Comparison of ENCODE assay signal across 23 cellular contexts in genomic region chr1:103058393-103058792, GRCh38. TPM values are rescaled to one million over a fixed set of nuclear protein-coding genes. Genes with fewer than 3 reads are reported as not detected.
DNase-seq lines count a peak whose midpoint lies in the region; ATAC-seq and TF ChIP-seq lines count a peak whose summit lies in the region.
"Had no signal": no experiment of that assay in that cellular context is flagged by ENCODE, and none has a peak within 500 bp of the region (broad histone marks: within the 10 kb centered on the region; RNA-seq: fewer than 3 reads in every experiment).

No MANE protein-coding gene starts in this region.

- peaks cover 6% of the 10 kb centered on the region for H3K9me3 Mint-ChIP-seq in natural killer cell treated with Interleukin-12 subunit alpha and Interleukin-12 subunit beta and Interleukin-15 and Interleukin-18, amount 100 ng/mL, for 72 hours

- no peak overlapping the region for H2AFZ ChIP-seq in PC-3 (ENCODE audit: low read length)
- H2AFZ ChIP-seq: PC-9 had no signal

- no peak overlapping the region for H3K4me3 Mint-ChIP-seq in natural killer cell treated with Interleukin-12 subunit alpha and Interleukin-12 subunit beta and Interleukin-15 and Interleukin-18, amount 100 ng/mL, for 72 hours

- no peak for ATAC-seq in Right ventricle myocardium superior (ENCODE audit: poor library complexity)
- ATAC-seq in sciatic nerve = peak; percentile 20
- ATAC-seq in PC-3 = no peak
- no peak for ATAC-seq in natural killer cell treated with Interleukin-12 subunit alpha and Interleukin-12 subunit beta and Interleukin-15 and Interleukin-18, amount 100 ng/mL, for 72 hours
- ATAC-seq: HCT116 had no signal

- H3K36me3 ChIP-seq in cardiac muscle cell = no peaks in the 10 kb centered on the region
- H3K36me3 ChIP-seq in PC-3 (ENCODE audit: low read depth, low read length) = no peaks in the 10 kb centered on the region

- H3K27me3 ChIP-seq in cardiac muscle cell (no peaks in the 10 kb centered on the region), PC-3 (ENCODE audit: low read length) (peaks cover 39% of the 10 kb centered on the region)

- peak in 1 of 2 donors; percentile 77 for DNase-seq in cardiac muscle cell (ENCODE audit: low read depth in 1 of 2, low spot score in 1 of 2)
- DNase-seq in Right ventricle myocardium superior = no peak
- peak; percentile 12 for DNase-seq in kidney tubule cell (ENCODE audit: low spot score)
- DNase-seq in sciatic nerve (ENCODE audit: low spot score) = no peak
- DNase-seq in PC-3 = no peak
- DNase-seq in natural killer cell treated with Interleukin-12 subunit alpha and Interleukin-12 subunit beta and Interleukin-15 and Interleukin-18, amount 100 ng/mL, for 72 hours (ENCODE audit: low spot score) = no peak
- DNase-seq in NK-92 (lab: John Stamatoyannopoulos, UW; ENCODE audit: unreplicated experiment) = no peak
- DNase-seq: 8988T; Calu3; NCI-H1092; NCI-H1436; NCI-H187; NCI-H2081 treated with DMSO at 0.1 percent for 48 hours; NCI-H446; NCI-H524 treated with DMSO at 0.1 percent for 48 hours; NCI-H774; NK-92 treated with Interleukin-12 subunit alpha and Interleukin-12 subunit beta, amount 100 ng/mL, for 24 hours; PC-9; RPMI8226; SHP77 had no signal

- TF ChIP-seq CTCF in cardiac muscle cell (IDR thresholded peaks at IDR 0.05; ENCODE audit: low read depth, low read length) (no peak), PC-3 (conservative IDR thresholded peaks at IDR 0.05; ENCODE audit: low read depth, low read length) (no peak)

- H3K4me3 ChIP-seq in cardiac muscle cell (no peak overlapping the region), PC-3 (ENCODE audit: low read length) (no peak overlapping the region)
- H3K4me3 ChIP-seq: PC-9, SK-N-MC had no signal

- intact Hi-C loops in Right ventricle myocardium superior (cut with DNase I) = no loop called here
- intact Hi-C loops in sciatic nerve (cut with DNase I) = no loop called here
- intact Hi-C loops in PC-3 (cut with micrococcal nuclease) = no loop called here

- H3K9me2 ChIP-seq in PC-3 (replicated peaks; ENCODE audit: low read length) = no peaks in the 10 kb centered on the region

- H3K9ac ChIP-seq in PC-3 (ENCODE audit: low read length) = no peak overlapping the region

- H3K4me2 ChIP-seq in PC-3 (ENCODE audit: low read length) = no peak overlapping the region
- H3K4me2 ChIP-seq: PC-9 had no signal

- no peaks in the 10 kb centered on the region for H3K36me3 Mint-ChIP-seq in natural killer cell treated with Interleukin-12 subunit alpha and Interleukin-12 subunit beta and Interleukin-15 and Interleukin-18, amount 100 ng/mL, for 72 hours

- H4K20me1 ChIP-seq in PC-3 (ENCODE audit: low read length) = no peaks in the 10 kb centered on the region

- peak overlapping the region; percentile 91 for H3K27ac ChIP-seq in cardiac muscle cell
- H3K27ac ChIP-seq in PC-3 (ENCODE audit: low read length) = no peak overlapping the region
- H3K27ac ChIP-seq: PC-9, SK-N-MC had no signal

- BruUV-seq in PC-3 (replicated peaks; lab: Mats Ljungman, UMichigan) = no TSS peak

- H3K27ac Mint-ChIP-seq in natural killer cell treated with Interleukin-12 subunit alpha and Interleukin-12 subunit beta and Interleukin-15 and Interleukin-18, amount 100 ng/mL, for 72 hours = no peak overlapping the region

- H3K9me3 ChIP-seq in cardiac muscle cell (ENCODE audit: low read depth) = no peaks in the 10 kb centered on the region
- no peaks in the 10 kb centered on the region for H3K9me3 ChIP-seq in PC-3 (ENCODE audit: low read length)

- H3F3A ChIP-seq in PC-3 (ENCODE audit: low read length, unreplicated experiment) = no peaks in the 10 kb centered on the region

- no peaks in the 10 kb centered on the region for H3K4me1 Mint-ChIP-seq in natural killer cell treated with Interleukin-12 subunit alpha and Interleukin-12 subunit beta and Interleukin-15 and Interleukin-18, amount 100 ng/mL, for 72 hours (ENCODE audit: low read depth in 2 of 2)

- POLR2A ChIA-PET in PC-3 (lab: Charles Lee; ENCODE audit: unreplicated experiment) = no interaction called here

- H3K4me1 ChIP-seq in cardiac muscle cell (ENCODE audit: low read depth) (peaks cover 27% of the 10 kb centered on the region), PC-3 (ENCODE audit: insufficient read depth, low read length) (no peaks in the 10 kb centered on the region)

- H3K79me2 ChIP-seq in PC-3 (ENCODE audit: low read length) = no peaks in the 10 kb centered on the region

- CTCF ChIA-PET in PC-3 (lab: Charles Lee) = no interaction called here

- H3K27me3 Mint-ChIP-seq in natural killer cell treated with Interleukin-12 subunit alpha and Interleukin-12 subunit beta and Interleukin-15 and Interleukin-18, amount 100 ng/mL, for 72 hours = no peaks in the 10 kb centered on the region

RNA-seq across cellular contexts. Expression of gene COL11A1, which starts 49.9 kb away (rescaled TPM):
- total RNA-seq in cardiac muscle cell (41.0 and 56.7 TPM in 2 replicates), Right ventricle myocardium superior (not detected), sciatic nerve (19.0 TPM), PC-3 (2014; rRNA removed) (not detected in 2 replicates)
- polyA plus RNA-seq in cardiac muscle cell = 26.6 and 37.4 TPM in 2 replicates
- total RNA-seq in natural killer cell treated with Interleukin-12 subunit alpha and Interleukin-12 subunit beta and Interleukin-15 and Interleukin-18, amount 100 ng/mL, for 72 hours = not detected
- total RNA-seq: Calu3, HT-29, PC-9 had no signal

Comparison
In these comparisons a context has a peak if more than half of its experiments do, and no peak if none do; other contexts are left out.
1. RNA of gene COL11A1, which starts 49.9 kb away (total RNA-seq): 41.0 to 56.7 TPM in cardiac muscle cell and 19.0 TPM in sciatic nerve (single experiment); not detected in Right ventricle myocardium superior (single experiment), not detected in PC-3 and not detected in natural killer cell treated with Interleukin-12 subunit alpha and Interleukin-12 subunit beta and Interleukin-15 and Interleukin-18, amount 100 ng/mL, for 72 hours; every median in the first group is over 10 times any median in the second.